Comparison of ENCODE assay signal across 1 cellular context in genomic region chr2:229738024-229738625, GRCh38.
TF ChIP-seq lines count a peak whose summit lies in the region.

No MANE protein-coding gene starts in this region.

TF ChIP-seq in HEK293, 187 proteins besides CTCF, POLR2A, EP300 and RAD21 (continued from another document):
- no peak for TF ChIP-seq ZBTB44 (tag by site-specific recombination; IDR thresholded peaks at IDR 0.05)
- peak; percentile 99 for TF ChIP-seq SETDB1 (IDR thresholded peaks at IDR 0.05; ENCODE audit: insufficient read length, low read length)
- TF ChIP-seq TRIM28 (IDR thresholded peaks at IDR 0.05; ENCODE audit: borderline replicate concordance, low read length): peak; percentile 98
- no peak for TF ChIP-seq ZNF202 (tag by site-specific recombination; IDR thresholded peaks at IDR 0.05; ENCODE audit: borderline replicate concordance)
- no peak for TF ChIP-seq ZNF623 (tag by site-specific recombination; IDR thresholded peaks at IDR 0.05)
